21 cellular contexts compared by ENCODE assay signal in genomic region chr20:51906049-51906448, GRCh38.
"Had no signal": no experiment of that assay in that cellular context is flagged by ENCODE, and none has a peak within 500 bp of the region (broad histone marks: within the 10 kb centered on the region; RNA-seq: fewer than 3 reads in every experiment).

No MANE protein-coding gene starts in this region.

- H3K36me3 ChIP-seq: breast epithelium, stomach, upper lobe of left lung had no signal

- H3K27me3 ChIP-seq: breast epithelium, stomach, upper lobe of left lung had no signal

- H3K4me1 ChIP-seq: breast epithelium, parathyroid adenoma had no signal

- H3K27ac ChIP-seq: breast epithelium, coronary artery, parathyroid adenoma, stomach, upper lobe of left lung had no signal

- H3K4me3 Mint-ChIP-seq: activated CD4-positive, alpha-beta T cell treated with anti-CD3 and anti-CD28 coated beads, Interleukin-2, amount 10 ng/mL, durations not matched to agents 24 days and 14 days; naive thymus-derived CD8-positive, alpha-beta T cell had no signal

- H3K4me1 Mint-ChIP-seq: activated CD4-positive, alpha-beta T cell treated with anti-CD3 and anti-CD28 coated beads, Interleukin-2, amount 10 ng/mL, durations not matched to agents 24 days and 14 days had no signal

- H3K4me2 ChIP-seq: smooth muscle cell had no signal

- H3K9ac ChIP-seq: parathyroid adenoma had no signal

- DNase-seq: activated CD4-positive, alpha-beta T cell treated with anti-CD3 and anti-CD28 coated beads, Interleukin-2, amount 10 ng/mL, durations not matched to agents 24 days and 14 days; activated CD8-positive, alpha-beta memory T cell treated with anti-CD3 and anti-CD28 coated beads, Interleukin-2, amount 50 U/mL, for 4 hours; activated effector memory CD4-positive, alpha-beta T cell treated with anti-CD3 and anti-CD28 coated beads, Interleukin-2, amount 50 U/mL, for 16 hours; activated naive CD4-positive, alpha-beta T cell treated with anti-CD3 and anti-CD28 coated beads, Interleukin-2, amount 50 U/mL, for 16 hours; activated T-cell treated with anti-CD3 and anti-CD28 coated beads, Interleukin-2, amount 50 U/mL, for 48 hours; erythroblast; foreskin melanocyte; glutamatergic neuron; hippocampal formation; left cardiac atrium; mesenchymal stem cell; naive thymus-derived CD8-positive, alpha-beta T cell; stimulated activated CD4-positive, alpha-beta T cell treated with anti-CD3 and anti-CD28 coated beads, Interleukin-4, amount 100 ng/mL, for 1 hour; stomach; T-helper 9 cell; upper lobe of left lung had no signal

- H3K79me2 ChIP-seq: parathyroid adenoma had no signal

- H3K27ac Mint-ChIP-seq: activated CD4-positive, alpha-beta T cell treated with anti-CD3 and anti-CD28 coated beads, Interleukin-2, amount 10 ng/mL, durations not matched to agents 24 days and 14 days had no signal

- H3K36me3 Mint-ChIP-seq: naive thymus-derived CD8-positive, alpha-beta T cell had no signal

- H3K4me3 ChIP-seq: breast epithelium, coronary artery, smooth muscle cell, stomach, upper lobe of left lung had no signal

- H3K9me3 Mint-ChIP-seq: activated CD4-positive, alpha-beta T cell treated with anti-CD3 and anti-CD28 coated beads, Interleukin-2, amount 10 ng/mL, durations not matched to agents 24 days and 14 days had no signal

- ATAC-seq: left cardiac atrium; naive thymus-derived CD8-positive, alpha-beta T cell; sciatic nerve had no signal
